In genomic region chr4:152824561-152824960, GRCh38 we compare ENCODE assay signal across 31 cellular contexts. TPM values are rescaled to one million over a fixed set of nuclear protein-coding genes. Genes with fewer than 3 reads are reported as not detected.
"Had no signal": no experiment of that assay in that cellular context is flagged by ENCODE, and none has a peak within 500 bp of the region (broad histone marks: within the 10 kb centered on the region; RNA-seq: fewer than 3 reads in every experiment).

No MANE protein-coding gene starts in this region.

- H3K4me1 ChIP-seq: ascending aorta had no signal

- H3K27me3 ChIP-seq: ascending aorta, cardiac muscle cell had no signal

- H3K4me3 ChIP-seq: ascending aorta, cardiac muscle cell had no signal

- ATAC-seq: activated CD4-positive, alpha-beta T cell treated with anti-CD3 and anti-CD28 coated beads for 36 hours; activated CD4-positive, CD25-positive, alpha-beta regulatory T cell treated with anti-CD3 and anti-CD28 coated beads, Interleukin-2, amount 50 U/mL, for 24 hours; activated CD8-positive, alpha-beta memory T cell treated with anti-CD3 and anti-CD28 coated beads, Interleukin-2, amount 10 ng/mL, durations not matched to agents 7 days and 5 days; activated CD8-positive, alpha-beta T cell treated with anti-CD3 and anti-CD28 coated beads, Interleukin-2, amount 10 ng/mL, durations not matched to agents 7 days and 5 days; activated naive CD8-positive, alpha-beta T cell treated with anti-CD3 and anti-CD28 coated beads, Interleukin-2, amount 50 U/mL, for 24 hours; WTC11 had no signal

- H3K36me3 ChIP-seq: cardiac muscle cell had no signal

- DNase-seq: activated CD4-positive, alpha-beta memory T cell treated with anti-CD3 and anti-CD28 coated beads, Interleukin-2, amount 10 ng/mL, durations not matched to agents 7 days and 5 days; activated CD4-positive, alpha-beta T cell treated with anti-CD3 and anti-CD28 coated beads for 1 hour; activated CD4-positive, alpha-beta T cell treated with anti-CD3 and anti-CD28 coated beads for 36 hours; activated CD4-positive, alpha-beta T cell treated with anti-CD3 and anti-CD28 coated beads for 48 hours; activated CD4-positive, alpha-beta T cell treated with anti-CD3 and anti-CD28 coated beads, Interleukin-2, amount 10 ng/mL, durations not matched to agents 7 days and 5 days; activated CD4-positive, alpha-beta T cell treated with anti-CD3 and anti-CD28 coated beads, Interleukin-2, amount 50 U/mL, for 48 hours; activated CD4-positive, CD25-positive, alpha-beta regulatory T cell; activated CD8-positive, alpha-beta memory T cell treated with anti-CD3 and anti-CD28 coated beads for 24 hours; activated CD8-positive, alpha-beta memory T cell treated with anti-CD3 and anti-CD28 coated beads, Interleukin-2, amount 10 ng/mL, durations not matched to agents 7 days and 5 days; activated CD8-positive, alpha-beta memory T cell treated with anti-CD3 and anti-CD28 coated beads, Interleukin-2, amount 50 U/mL, for 48 hours; activated CD8-positive, alpha-beta T cell treated with anti-CD3 and anti-CD28 coated beads, Interleukin-2, amount 10 ng/mL, durations not matched to agents 7 days and 5 days; activated effector memory CD4-positive, alpha-beta T cell treated with Interleukin-2 at 50 U/mL for 16 hours; activated gamma-delta T cell; activated naive CD4-positive, alpha-beta T cell treated with anti-CD3 and anti-CD28 coated beads, Interleukin-2, amount 10 ng/mL, durations not matched to agents 7 days and 5 days; activated naive CD4-positive, alpha-beta T cell treated with Interleukin-2 at 50 U/mL for 16 hours; activated naive CD8-positive, alpha-beta T cell treated with anti-CD3 and anti-CD28 coated beads, Interleukin-2, amount 10 ng/mL, durations not matched to agents 7 days and 5 days; activated naive CD8-positive, alpha-beta T cell treated with anti-CD3 and anti-CD28 coated beads, Interleukin-2, amount 50 U/mL, for 24 hours; activated T-cell treated with anti-CD3 and anti-CD28 coated beads, Interleukin-2, amount 50 U/mL, for 24 hours; activated T-cell treated with anti-CD3 and anti-CD28 coated beads, Interleukin-2, amount 50 U/mL, for 48 hours; amygdala; anterior cingulate cortex; caudate nucleus; cerebellar nuclear complex; T-helper 2 cell; T-helper 9 cell; WERI-Rb-1 had no signal

- FAIRE-seq: bronchial epithelial cell had no signal

- H3K27ac ChIP-seq: ascending aorta, cardiac muscle cell, WERI-Rb-1 had no signal

RNA-seq across cellular contexts. Expression of gene TIGD4, which starts 45.0 kb away (rescaled TPM):
- total RNA-seq: ascending aorta had no signal
